In the genomic region with DNA sequence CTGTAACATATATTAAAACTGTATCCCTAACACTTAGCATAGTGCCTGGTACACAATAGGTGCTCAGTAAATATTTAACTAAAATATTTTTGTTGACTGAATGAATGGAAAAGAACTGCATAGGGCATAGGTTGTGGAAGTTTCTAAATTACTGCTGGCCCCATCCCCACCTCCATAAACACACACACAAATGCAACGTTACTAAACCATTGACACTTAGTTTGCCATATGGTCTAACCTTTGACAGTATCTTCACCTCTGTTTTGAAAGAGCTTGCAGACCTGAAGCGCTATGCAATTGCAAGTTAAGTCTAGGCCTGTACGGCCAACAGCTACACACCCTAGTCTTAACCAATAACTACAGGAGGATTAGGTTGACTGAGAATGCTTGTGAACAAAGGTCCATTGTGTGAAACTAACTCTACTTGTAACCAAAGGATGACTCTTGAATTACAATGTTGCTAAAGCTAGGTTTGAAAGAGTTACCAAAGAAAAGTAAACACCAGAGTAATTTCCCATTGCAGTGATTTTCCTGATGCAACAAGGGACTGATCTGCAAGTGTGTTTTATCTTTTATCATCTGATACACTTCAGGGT, we compare ENCODE assay signal across 8 cellular contexts. TPM values are rescaled to one million over a fixed set of nuclear protein-coding genes. Genes with fewer than 3 reads are reported as not detected.
DNase-seq lines count a peak whose midpoint lies in the region; ATAC-seq and TF ChIP-seq lines count a peak whose summit lies in the region.

No MANE protein-coding gene starts in this region.

- TF ChIP-seq CTCF in kidney epithelial cell (IDR thresholded peaks at IDR 0.05; ENCODE audit: insufficient read depth, low read length, poor library complexity, severe bottlenecking) (no peak), thoracic aorta (IDR thresholded peaks at IDR 0.05) (no peak)

- peak overlapping the region; percentile 20 for H3K27ac Mint-ChIP-seq in activated T-helper 1 cell treated with anti-CD3 and anti-CD28 coated beads, Interleukin-12 subunit alpha, Interleukin-12 subunit beta, Interleukin-2, Interleukin-4 antibody, amounts not matched to agents 30 ng/mL and 10 ng/mL and 1 ng/mL, durations not matched to agents 14 hours and 24 hours and 36 hours

- no peak for ATAC-seq in activated T-cell treated with anti-CD3 and anti-CD28 coated beads, Interleukin-2, amount 50 U/mL, for 4 hours
- no peak for ATAC-seq in thoracic aorta (ENCODE audit: insufficient number of reproducible peaks, low FRiP score, low read depth)
- no peak for ATAC-seq in GM18868 (IDR thresholded peaks at IDR 0.05; ENCODE audit: unreplicated experiment)

- H3K9me3 ChIP-seq in thoracic aorta = no peaks in the 10 kb centered on the region

- H3K27ac ChIP-seq in thoracic aorta = peak overlapping the region; percentile 91 to 92

- no peak for DNase-seq in activated T-cell treated with anti-CD3 and anti-CD28 coated beads, Interleukin-2, amount 50 U/mL, for 4 hours
- DNase-seq in activated T-cell treated with anti-CD3 and anti-CD28 coated beads, Interleukin-2, amount 50 U/mL, for 48 hours = no peak
- no peak for DNase-seq in activated T-helper 1 cell treated with anti-CD3 and anti-CD28 coated beads, Interleukin-12 subunit alpha, Interleukin-12 subunit beta, Interleukin-2, Interleukin-4 antibody, amounts not matched to agents 30 ng/mL and 10 ng/mL and 1 ng/mL, durations not matched to agents 14 hours and 24 hours and 36 hours (ENCODE audit: low spot score)
- DNase-seq in kidney epithelial cell (ENCODE audit: low read depth) (peak; percentile 47), thoracic aorta (ENCODE audit: low spot score) (no peak), SHP77 (lab: John Stamatoyannopoulos, UW) (no peak)
- DNase-seq in stimulated activated CD4-positive, alpha-beta T cell treated with anti-CD3 and anti-CD28 coated beads, Interleukin-15, amount 100 ng/mL, for 24 hours = no peak

- H3K9me3 Mint-ChIP-seq in activated T-cell treated with anti-CD3 and anti-CD28 coated beads, Interleukin-2, amount 50 U/mL, for 4 hours = peaks cover 4% of the 10 kb centered on the region
- H3K9me3 Mint-ChIP-seq in activated T-helper 1 cell treated with anti-CD3 and anti-CD28 coated beads, Interleukin-12 subunit alpha, Interleukin-12 subunit beta, Interleukin-2, Interleukin-4 antibody, amounts not matched to agents 30 ng/mL and 10 ng/mL and 1 ng/mL, durations not matched to agents 14 hours and 24 hours and 36 hours = no peaks in the 10 kb centered on the region

- H3K36me3 ChIP-seq in kidney epithelial cell (ENCODE audit: control insufficient read depth, insufficient read depth, low read length) = no peaks in the 10 kb centered on the region
- no peaks in the 10 kb centered on the region for H3K36me3 ChIP-seq in thoracic aorta

- H3K4me3 Mint-ChIP-seq in activated T-cell treated with anti-CD3 and anti-CD28 coated beads, Interleukin-2, amount 50 U/mL, for 4 hours = peak overlapping the region; percentile 69
- H3K4me3 Mint-ChIP-seq in activated T-helper 1 cell treated with anti-CD3 and anti-CD28 coated beads, Interleukin-12 subunit alpha, Interleukin-12 subunit beta, Interleukin-2, Interleukin-4 antibody, amounts not matched to agents 30 ng/mL and 10 ng/mL and 1 ng/mL, durations not matched to agents 14 hours and 24 hours and 36 hours = peak overlapping the region; percentile 75

- H3K4me3 ChIP-seq in kidney epithelial cell (ENCODE audit: low read depth, low read length) (no peak overlapping the region), thoracic aorta (peak overlapping the region; percentile 87)

- H3K27me3 ChIP-seq in kidney epithelial cell (ENCODE audit: control insufficient read depth, insufficient read depth, low read length) (no peaks in the 10 kb centered on the region), thoracic aorta (replicated peaks; ENCODE audit: insufficient read depth) (no peaks in the 10 kb centered on the region)

- H3K27me3 Mint-ChIP-seq in activated T-cell treated with anti-CD3 and anti-CD28 coated beads, Interleukin-2, amount 50 U/mL, for 4 hours (ENCODE audit: low read depth) = no peaks in the 10 kb centered on the region
- H3K27me3 Mint-ChIP-seq in activated T-helper 1 cell treated with anti-CD3 and anti-CD28 coated beads, Interleukin-12 subunit alpha, Interleukin-12 subunit beta, Interleukin-2, Interleukin-4 antibody, amounts not matched to agents 30 ng/mL and 10 ng/mL and 1 ng/mL, durations not matched to agents 14 hours and 24 hours and 36 hours (ENCODE audit: insufficient read depth) = no peaks in the 10 kb centered on the region

- no peaks in the 10 kb centered on the region for H3K36me3 Mint-ChIP-seq in activated T-cell treated with anti-CD3 and anti-CD28 coated beads, Interleukin-2, amount 50 U/mL, for 4 hours (ENCODE audit: insufficient read depth)
- peaks cover 3% of the 10 kb centered on the region for H3K36me3 Mint-ChIP-seq in activated T-helper 1 cell treated with anti-CD3 and anti-CD28 coated beads, Interleukin-12 subunit alpha, Interleukin-12 subunit beta, Interleukin-2, Interleukin-4 antibody, amounts not matched to agents 30 ng/mL and 10 ng/mL and 1 ng/mL, durations not matched to agents 14 hours and 24 hours and 36 hours (ENCODE audit: low read depth)

- peaks cover 22% of the 10 kb centered on the region for H3K4me1 Mint-ChIP-seq in activated T-cell treated with anti-CD3 and anti-CD28 coated beads, Interleukin-2, amount 50 U/mL, for 4 hours (ENCODE audit: low read depth)
- peaks cover 28% of the 10 kb centered on the region for H3K4me1 Mint-ChIP-seq in activated T-helper 1 cell treated with anti-CD3 and anti-CD28 coated beads, Interleukin-12 subunit alpha, Interleukin-12 subunit beta, Interleukin-2, Interleukin-4 antibody, amounts not matched to agents 30 ng/mL and 10 ng/mL and 1 ng/mL, durations not matched to agents 14 hours and 24 hours and 36 hours (ENCODE audit: low read depth)

- H3K4me1 ChIP-seq in thoracic aorta (ENCODE audit: control insufficient read depth in 1 of 2, low read depth in 2 of 2) = peaks cover 0 to 16% of the 10 kb centered on the region in 2 donors

- intact Hi-C loops in activated T-helper 1 cell treated with anti-CD3 and anti-CD28 coated beads, Interleukin-12 subunit alpha, Interleukin-12 subunit beta, Interleukin-2, Interleukin-4 antibody, amounts not matched to agents 30 ng/mL and 10 ng/mL and 1 ng/mL, durations not matched to agents 14 hours and 24 hours and 36 hours (cut with micrococcal nuclease) = loop anchor here (10.0 kb wide), 2 partner anchors 754 to 1176 kb away; partner anchors contain the start of genes GSG1 and SMIM10L1

RNA-seq across cellular contexts. Expression of gene MANSC1, which starts 0.9 kb away (rescaled TPM):
- total RNA-seq in activated T-cell treated with anti-CD3 and anti-CD28 coated beads, Interleukin-2, amount 50 U/mL, for 4 hours = 1 to 10 TPM in 2 of 3 donors, under 1 TPM in 1; 0.79 to 2.5 (median 1.7) TPM
- 0.83 and 1.4 TPM in 2 replicates for total RNA-seq in activated T-helper 1 cell treated with anti-CD3 and anti-CD28 coated beads, Interleukin-12 subunit alpha, Interleukin-12 subunit beta, Interleukin-2, Interleukin-4 antibody, amounts not matched to agents 30 ng/mL and 10 ng/mL and 1 ng/mL, durations not matched to agents 14 hours and 24 hours and 36 hours
- total RNA-seq in kidney epithelial cell (5.4 and 5.8 TPM in 2 replicates), thoracic aorta (10 to 100 TPM; 36.6 to 38.1 TPM)

RNA-seq across cellular contexts. Expression of gene BORCS5, which starts 5.9 kb away (rescaled TPM):
- total RNA-seq in activated T-cell treated with anti-CD3 and anti-CD28 coated beads, Interleukin-2, amount 50 U/mL, for 4 hours = 10 to 100 TPM; 22.2 to 26.7 (median 23.6) TPM
- total RNA-seq in activated T-helper 1 cell treated with anti-CD3 and anti-CD28 coated beads, Interleukin-12 subunit alpha, Interleukin-12 subunit beta, Interleukin-2, Interleukin-4 antibody, amounts not matched to agents 30 ng/mL and 10 ng/mL and 1 ng/mL, durations not matched to agents 14 hours and 24 hours and 36 hours = 34.5 and 39.6 TPM in 2 replicates
- 12.7 and 16.5 TPM in 2 replicates for total RNA-seq in kidney epithelial cell
- 10 to 100 TPM; 20.6 to 27.1 TPM for total RNA-seq in thoracic aorta
